ENCODE assay signal across 1 cellular context in the genomic region with DNA sequence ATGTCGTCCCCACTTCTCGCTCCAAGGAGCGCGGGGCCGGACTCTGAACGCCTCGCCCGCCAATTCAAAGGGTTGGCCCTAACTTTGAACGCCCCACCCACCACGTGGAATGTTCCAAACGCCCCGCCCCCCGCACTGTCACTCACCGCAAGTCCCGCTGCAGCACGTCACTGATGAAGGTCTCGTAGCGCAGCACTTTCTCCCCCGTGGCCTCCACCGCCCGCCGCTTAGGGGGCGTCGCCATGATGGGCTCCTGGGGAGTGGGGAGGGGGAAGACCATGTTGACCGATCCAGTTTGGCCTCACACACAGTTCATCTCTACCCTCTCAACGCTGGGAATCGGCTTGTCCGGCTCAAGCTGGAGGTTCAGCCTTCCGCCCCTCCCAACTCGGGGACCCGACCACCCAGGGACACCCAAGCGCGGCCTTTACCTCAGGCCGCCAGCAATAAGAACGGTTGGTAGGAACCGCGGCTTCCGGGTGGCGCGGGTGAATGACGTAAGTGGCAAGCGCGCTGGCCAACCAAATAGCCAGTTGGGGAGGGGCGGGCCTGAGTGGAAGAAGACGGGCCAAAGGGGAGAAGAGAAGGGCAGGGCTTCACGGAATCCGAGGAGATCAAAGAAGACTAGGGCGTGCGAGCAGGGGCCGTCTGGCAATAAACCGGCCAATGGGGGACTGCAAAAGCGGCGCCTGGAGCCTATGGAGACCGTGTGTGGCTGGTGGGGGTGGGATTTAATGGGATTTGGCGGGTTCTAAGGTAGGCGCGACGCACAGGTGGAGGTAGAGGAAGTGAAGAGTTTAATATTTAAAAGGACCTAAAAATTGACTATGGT.
TF ChIP-seq lines count a peak whose summit lies in the region.

A gene with protein sequence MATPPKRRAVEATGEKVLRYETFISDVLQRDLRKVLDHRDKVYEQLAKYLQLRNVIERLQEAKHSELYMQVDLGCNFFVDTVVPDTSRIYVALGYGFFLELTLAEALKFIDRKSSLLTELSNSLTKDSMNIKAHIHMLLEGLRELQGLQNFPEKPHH (minus strand): TSS at position 497 of the 832 bp plus-strand sequence. CDS start 253 bp downstream, at position 244.

TF ChIP-seq in H1, 55 proteins besides CTCF, POLR2A, EP300 and RAD21:
- TF ChIP-seq CHD2 (IDR thresholded peaks at IDR 0.05; ENCODE audit: low read length): peak; percentile 53
- TF ChIP-seq, protein P1, sequence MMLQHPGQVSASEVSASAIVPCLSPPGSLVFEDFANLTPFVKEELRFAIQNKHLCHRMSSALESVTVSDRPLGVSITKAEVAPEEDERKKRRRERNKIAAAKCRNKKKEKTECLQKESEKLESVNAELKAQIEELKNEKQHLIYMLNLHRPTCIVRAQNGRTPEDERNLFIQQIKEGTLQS (IDR thresholded peaks at IDR 0.05; ENCODE audit: insufficient read depth, low read depth, low read length): 0 out of 2 replicates have a peak, but pooled peaks have one; percentile 32
- peak; percentile 48; the same call in 1 of the 2 replicates for TF ChIP-seq SRF (IDR thresholded peaks at IDR 0.05; ENCODE audit: low read depth, low read length)
- TF ChIP-seq, protein P2, sequence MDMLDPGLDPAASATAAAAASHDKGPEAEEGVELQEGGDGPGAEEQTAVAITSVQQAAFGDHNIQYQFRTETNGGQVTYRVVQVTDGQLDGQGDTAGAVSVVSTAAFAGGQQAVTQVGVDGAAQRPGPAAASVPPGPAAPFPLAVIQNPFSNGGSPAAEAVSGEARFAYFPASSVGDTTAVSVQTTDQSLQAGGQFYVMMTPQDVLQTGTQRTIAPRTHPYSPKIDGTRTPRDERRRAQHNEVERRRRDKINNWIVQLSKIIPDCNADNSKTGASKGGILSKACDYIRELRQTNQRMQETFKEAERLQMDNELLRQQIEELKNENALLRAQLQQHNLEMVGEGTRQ (IDR thresholded peaks at IDR 0.05; ENCODE audit: low read length): no peak
- peak; percentile 56 for TF ChIP-seq KDM4A (IDR thresholded peaks at IDR 0.05; ENCODE audit: low read depth, low read length, severe bottlenecking)
- TF ChIP-seq, protein P3, sequence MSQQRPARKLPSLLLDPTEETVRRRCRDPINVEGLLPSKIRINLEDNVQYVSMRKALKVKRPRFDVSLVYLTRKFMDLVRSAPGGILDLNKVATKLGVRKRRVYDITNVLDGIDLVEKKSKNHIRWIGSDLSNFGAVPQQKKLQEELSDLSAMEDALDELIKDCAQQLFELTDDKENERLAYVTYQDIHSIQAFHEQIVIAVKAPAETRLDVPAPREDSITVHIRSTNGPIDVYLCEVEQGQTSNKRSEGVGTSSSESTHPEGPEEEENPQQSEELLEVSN (IDR thresholded peaks at IDR 0.05): peak; percentile 100
- peak; percentile 81; the same call in 1 of the 2 replicates for TF ChIP-seq SP1 (IDR thresholded peaks at IDR 0.05; ENCODE audit: low read depth, low read length)
- TF ChIP-seq SAP30 (IDR thresholded peaks at IDR 0.05; ENCODE audit: insufficient read depth, insufficient replicate concordance, low read length): peak; percentile 48
- TF ChIP-seq KDM5A (IDR thresholded peaks at IDR 0.05; ENCODE audit: low read length): peak; percentile 72
- TF ChIP-seq HDAC6 (IDR thresholded peaks at IDR 0.05; ENCODE audit: low read depth, low read length): no peak
- TF ChIP-seq SUZ12 (IDR thresholded peaks at IDR 0.05; ENCODE audit: low read length): no peak
- no peak for TF ChIP-seq EGR1 (IDR thresholded peaks at IDR 0.05; ENCODE audit: borderline replicate concordance, low read depth, low read length)
- peak; percentile 68; the same call in 1 of the 2 replicates for TF ChIP-seq YY1 (IDR thresholded peaks at IDR 0.05; ENCODE audit: low read depth, low read length)
- no peak for TF ChIP-seq POLR2AphosphoS5 (IDR thresholded peaks at IDR 0.05; ENCODE audit: low read depth, low read length)
- TF ChIP-seq CREB1 (IDR thresholded peaks at IDR 0.05): peak; percentile 95
- peak; percentile 85 for TF ChIP-seq PHF8 (conservative IDR thresholded peaks at IDR 0.05; ENCODE audit: low read depth, low read length)
- peak; percentile 58 for TF ChIP-seq ASH2L (IDR thresholded peaks at IDR 0.05; ENCODE audit: low read length)
- peak in 1 of 2 experiments; percentile 48; a peak in 1 of 4 replicates for TF ChIP-seq HDAC2 (IDR thresholded peaks at IDR 0.05; ENCODE audit: borderline replicate concordance in 1 of 2, low read depth in 2 of 2, low read length in 2 of 2)
- peak; percentile 59 for TF ChIP-seq TAF1 (IDR thresholded peaks at IDR 0.05; ENCODE audit: low read depth, low read length)
- TF ChIP-seq TBP (IDR thresholded peaks at IDR 0.05; ENCODE audit: low read depth, low read length): peak; percentile 58
- TF ChIP-seq RFX5 (IDR thresholded peaks at IDR 0.05; ENCODE audit: borderline replicate concordance, low read depth, low read length): no peak
- TF ChIP-seq, protein P4, sequence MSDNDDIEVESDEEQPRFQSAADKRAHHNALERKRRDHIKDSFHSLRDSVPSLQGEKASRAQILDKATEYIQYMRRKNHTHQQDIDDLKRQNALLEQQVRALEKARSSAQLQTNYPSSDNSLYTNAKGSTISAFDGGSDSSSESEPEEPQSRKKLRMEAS (IDR thresholded peaks at IDR 0.05): peak; percentile 92
- 0 out of 2 replicates have a peak, but pooled peaks have one; percentile 11 for TF ChIP-seq TEAD4 (IDR thresholded peaks at IDR 0.05; ENCODE audit: low read depth, low read length)
- TF ChIP-seq KDM1A (IDR thresholded peaks at IDR 0.05; ENCODE audit: borderline replicate concordance, low read length): no peak
- TF ChIP-seq RBBP5 (IDR thresholded peaks at IDR 0.05; ENCODE audit: borderline replicate concordance, low read depth, low read length): 0 out of 2 replicates have a peak, but pooled peaks have one; percentile 29
- TF ChIP-seq, protein P5, sequence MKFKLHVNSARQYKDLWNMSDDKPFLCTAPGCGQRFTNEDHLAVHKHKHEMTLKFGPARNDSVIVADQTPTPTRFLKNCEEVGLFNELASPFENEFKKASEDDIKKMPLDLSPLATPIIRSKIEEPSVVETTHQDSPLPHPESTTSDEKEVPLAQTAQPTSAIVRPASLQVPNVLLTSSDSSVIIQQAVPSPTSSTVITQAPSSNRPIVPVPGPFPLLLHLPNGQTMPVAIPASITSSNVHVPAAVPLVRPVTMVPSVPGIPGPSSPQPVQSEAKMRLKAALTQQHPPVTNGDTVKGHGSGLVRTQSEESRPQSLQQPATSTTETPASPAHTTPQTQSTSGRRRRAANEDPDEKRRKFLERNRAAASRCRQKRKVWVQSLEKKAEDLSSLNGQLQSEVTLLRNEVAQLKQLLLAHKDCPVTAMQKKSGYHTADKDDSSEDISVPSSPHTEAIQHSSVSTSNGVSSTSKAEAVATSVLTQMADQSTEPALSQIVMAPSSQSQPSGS (IDR thresholded peaks at IDR 0.05; ENCODE audit: low read length): 0 out of 2 replicates have a peak, but pooled peaks have one; percentile 35
- peak; percentile 16 to 40; a peak in 2 of 4 replicates for TF ChIP-seq SIN3A (conservative IDR thresholded peaks at IDR 0.05 in 1 of 2, IDR thresholded peaks at IDR 0.05 in 1 of 2; ENCODE audit: low read depth in 1 of 2, low read length in 2 of 2)
TF ChIP-seq in H1: peak in this region for 20.
